ENCODE assay signal across 12 cellular contexts in genomic region chr9:95030920-95031662, GRCh38.
A peak's percentile ranks its signal among the peaks of the same experiment; 100 is the strongest.
DNase-seq lines count a peak whose midpoint lies in the region; ATAC-seq and TF ChIP-seq lines count a peak whose summit lies in the region.
"Had no signal": no experiment of that assay in that cellular context is flagged by ENCODE, and none has a peak within 500 bp of the region (broad histone marks: within the 10 kb centered on the region; RNA-seq: fewer than 3 reads in every experiment).

No MANE protein-coding gene starts in this region.

- DNase-seq in Panc1 (ENCODE audit: low read depth, low spot score) (no peak), right cardiac atrium (no peak), NCI-H226 (no peak), HT-29 (ENCODE audit: low spot score) (no peak)
- no peak for DNase-seq in activated effector memory CD4-positive, alpha-beta T cell treated with anti-CD3 and anti-CD28 coated beads, Interleukin-2, amount 50 U/mL, for 16 hours
- DNase-seq: activated CD4-positive, alpha-beta T cell treated with anti-CD3 and anti-CD28 coated beads, Interleukin-2, amount 50 U/mL, for 48 hours; activated gamma-delta T cell treated with Interleukin-2 at 50 U/mL for 16 hours; PC-3; spleen had no signal

- H3K27ac ChIP-seq in 22Rv1 = 0 out of 2 replicates have a peak overlapping the region, but pooled peaks have one; percentile 9
- peak overlapping the region; percentile 68; the same call in 1 of the 2 replicates for H3K27ac ChIP-seq in Panc1 (ENCODE audit: low read length)
- peak overlapping the region; percentile 32 for H3K27ac ChIP-seq in right cardiac atrium (ENCODE audit: low read length)
- H3K27ac ChIP-seq in rectal smooth muscle tissue (ENCODE audit: low read depth, low read length) = peak overlapping the region; percentile 38
- H3K27ac ChIP-seq: spleen had no signal

- 59% methylated on average over 11 of the region's 11 CpGs for WGBS in right cardiac atrium

- ATAC-seq in Panc1 (no peak), right cardiac atrium (no peak), HG03439 (IDR thresholded peaks at IDR 0.05; ENCODE audit: unreplicated experiment) (no peak)

- peaks cover 78% of the 10 kb centered on the region for H3K4me1 ChIP-seq in Panc1 (ENCODE audit: control insufficient read depth, insufficient read depth, low read length)
- peaks cover 29% of the 10 kb centered on the region for H3K4me1 ChIP-seq in right cardiac atrium (ENCODE audit: control insufficient read depth, insufficient read depth, low read length)
- peaks cover 66% of the 10 kb centered on the region for H3K4me1 ChIP-seq in rectal smooth muscle tissue (ENCODE audit: control insufficient read depth, insufficient read depth, low read length)

- in situ Hi-C loops in Panc1 (cut with HindIII; ENCODE audit: low pct_unique_long_range_greater_than_20kb, low sequenced_read_pairs) = no loop called here

- H3K9me3 ChIP-seq in Panc1 (ENCODE audit: control insufficient read depth, insufficient read depth, low read depth, low read length) (no peaks in the 10 kb centered on the region), right cardiac atrium (ENCODE audit: control insufficient read depth, low read length) (no peaks in the 10 kb centered on the region)
- H3K9me3 ChIP-seq: spleen had no signal

- intact Hi-C loops in Panc1 (cut with micrococcal nuclease; ENCODE audit: unreplicated experiment) (no loop called here), right cardiac atrium (cut with DNase I) (no loop called here)

- TF ChIP-seq CTCF in 22Rv1 (IDR thresholded peaks at IDR 0.05) (no peak), Panc1 (IDR thresholded peaks at IDR 0.05) (no peak)

- no peak overlapping the region for H3K9ac ChIP-seq in rectal smooth muscle tissue (ENCODE audit: low read length)

- H3K27me3 ChIP-seq in Panc1 (ENCODE audit: control insufficient read depth, insufficient read depth, low read length) (no peaks in the 10 kb centered on the region), right cardiac atrium (ENCODE audit: control insufficient read depth, insufficient read depth) (no peaks in the 10 kb centered on the region), rectal smooth muscle tissue (ENCODE audit: control insufficient read depth, insufficient read depth, low read length) (no peaks in the 10 kb centered on the region)
- H3K27me3 ChIP-seq: spleen had no signal

- no TSS peak for BruUV-seq in Panc1 (replicated peaks; lab: Mats Ljungman, UMichigan)

- H3K36me3 ChIP-seq in Panc1 (ENCODE audit: control insufficient read depth, insufficient read depth, low read length) (peaks cover 3% of the 10 kb centered on the region; the same call in 1 of the 2 replicates), rectal smooth muscle tissue (ENCODE audit: control insufficient read depth, insufficient read depth, low read length) (no peaks in the 10 kb centered on the region)

- POLR2A ChIA-PET in Panc1 (lab: Charles Lee) = no interaction called here

- CTCF ChIA-PET in Panc1 (lab: Charles Lee) = interaction anchor here (0.6 kb wide), 1 partner anchor 10 kb away, joined by 3 read pairs; no protein-coding TSS in a partner anchor

- H3K4me3 ChIP-seq in Panc1 (ENCODE audit: low read depth in 2 of 2, low read length in 2 of 2) = no peak overlapping the region
- no peak overlapping the region for H3K4me3 ChIP-seq in right cardiac atrium (ENCODE audit: low read length)
- no peak overlapping the region for H3K4me3 ChIP-seq in rectal smooth muscle tissue (ENCODE audit: low read length)
- H3K4me3 ChIP-seq: spleen had no signal

Comparison
In these comparisons a context has a peak if more than half of its experiments do, and no peak if none do; other contexts are left out.
1. H3K27ac ChIP-seq: peak in every context shown above with its lines; median percentile 68 in Panc1; 38 in rectal smooth muscle tissue; 32 in right cardiac atrium; 9 in 22Rv1.